Comparison of ENCODE assay signal across 21 cellular contexts in the genomic region with DNA sequence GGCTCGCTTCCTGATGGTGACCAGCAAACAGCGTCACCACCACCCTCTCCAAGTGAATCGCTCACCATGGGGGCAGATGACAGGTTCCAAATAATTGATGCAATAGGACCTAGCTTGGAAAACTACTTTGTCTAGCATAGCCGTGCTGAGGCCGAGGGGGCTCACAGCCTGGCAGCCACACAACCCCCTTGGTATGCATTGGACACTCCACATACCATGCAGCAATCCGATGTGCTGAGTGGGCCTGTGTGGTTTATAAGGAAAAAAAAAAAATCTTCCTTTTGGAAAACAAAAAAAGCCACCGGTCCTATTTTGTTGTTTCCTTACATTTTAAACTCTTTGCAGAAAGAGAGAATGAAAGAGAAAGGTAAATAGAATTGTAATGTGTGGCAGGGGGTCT. TPM values are rescaled to one million over a fixed set of nuclear protein-coding genes. Genes with fewer than 3 reads are reported as not detected.
DNase-seq lines count a peak whose midpoint lies in the region; ATAC-seq and TF ChIP-seq lines count a peak whose summit lies in the region.
"Had no signal": no experiment of that assay in that cellular context is flagged by ENCODE, and none has a peak within 500 bp of the region (broad histone marks: within the 10 kb centered on the region; RNA-seq: fewer than 3 reads in every experiment).

No MANE protein-coding gene starts in this region.

- no peaks in the 10 kb centered on the region for H3K27me3 Mint-ChIP-seq in stimulated activated naive CD8-positive, alpha-beta T cell treated with anti-CD3 and anti-CD28 coated beads, Interleukin-15, Interleukin-2, amounts not matched to agents 100 ng/mL and 50 ng/mL, for 24 hours
- no peaks in the 10 kb centered on the region for H3K27me3 Mint-ChIP-seq in stimulated activated naive CD8-positive, alpha-beta T cell treated with anti-CD3 and anti-CD28 coated beads, Interleukin-15, amount 100 ng/mL, for 72 hours
- H3K27me3 Mint-ChIP-seq in MCF 10A (ENCODE audit: insufficient read depth, unreplicated experiment), result no peaks in the 10 kb centered on the region
- H3K27me3 Mint-ChIP-seq in endodermal cell (ENCODE audit: insufficient read depth), result peaks cover 47% of the 10 kb centered on the region

- intact Hi-C loops in MCF 10A (cut with micrococcal nuclease), result no loop called here
- intact Hi-C loops in transverse colon (cut with DNase I; ENCODE audit: low total_unique reads), result no loop called here

- H3K4me3 Mint-ChIP-seq in stimulated activated naive CD8-positive, alpha-beta T cell treated with anti-CD3 and anti-CD28 coated beads, Interleukin-15, Interleukin-2, amounts not matched to agents 100 ng/mL and 50 ng/mL, for 24 hours, result no peak overlapping the region
- no peak overlapping the region for H3K4me3 Mint-ChIP-seq in stimulated activated naive CD8-positive, alpha-beta T cell treated with anti-CD3 and anti-CD28 coated beads, Interleukin-15, amount 100 ng/mL, for 72 hours
- H3K4me3 Mint-ChIP-seq in MCF 10A (ENCODE audit: unreplicated experiment) (no peak overlapping the region), endodermal cell (no peak overlapping the region)
- peak overlapping the region; percentile 31 for H3K4me3 Mint-ChIP-seq in stimulated activated effector memory CD8-positive, alpha-beta T cell treated with anti-CD3 and anti-CD28 coated beads, Interleukin-12 subunit alpha, Interleukin-12 subunit beta, amount 100 ng/mL, for 72 hours

- in situ Hi-C loops in transverse colon (cut with MboI; ENCODE audit: low pct_ligation_motif_present in 1 of 4, low pct_unique_long_range_greater_than_20kb in 1 of 4, low sequenced_read_pairs in 3 of 4), result no loop called here

- CTCF ChIA-PET in MCF 10A (lab: Yijun Ruan, JAX), result interaction anchor here (0.6 to 2.9 kb wide), 2 partner anchors 10 to 1090 kb away, joined by 3 to 10 read pairs; no protein-coding TSS in a partner anchor

- TF ChIP-seq POLR2A in transverse colon (IDR thresholded peaks at IDR 0.05), result no peak

- ATAC-seq in stimulated activated naive CD8-positive, alpha-beta T cell treated with anti-CD3 and anti-CD28 coated beads, Interleukin-15, amount 100 ng/mL, for 72 hours, result no peak
- ATAC-seq in stimulated activated effector memory CD8-positive, alpha-beta T cell treated with anti-CD3 and anti-CD28 coated beads, Interleukin-12 subunit alpha, Interleukin-12 subunit beta, amount 100 ng/mL, for 72 hours, result no peak
- ATAC-seq: heart right ventricle, right cardiac atrium had no signal

- TF ChIP-seq EP300 in transverse colon (IDR thresholded peaks at IDR 0.05; ENCODE audit: low read depth), result no peak

- 91 to 93% methylated on average over 5 to 7 of the region's 7 CpGs for WGBS in endodermal cell (ENCODE audit: insufficient coverage in 1 of 2, insufficient read length in 1 of 2), 2 experiments
- WGBS in transverse colon (ENCODE audit: low coverage in 1 of 2), 2 donors, result 86% methylated on average over 7 of the region's 7 CpGs; no CpG with 5 or more reads in 1 of the 2 donors

- H3K9me3 ChIP-seq in SJSA1 (replicated peaks) (no peaks in the 10 kb centered on the region), endodermal cell (ENCODE audit: control insufficient read depth, low read length) (peaks cover 8% of the 10 kb centered on the region), transverse colon (no peaks in the 10 kb centered on the region)
- H3K9me3 ChIP-seq: heart right ventricle, neutrophil had no signal

- H3K36me3 ChIP-seq in SJSA1 (no peaks in the 10 kb centered on the region; the same call in 1 of the 2 replicates), endodermal cell (ENCODE audit: control insufficient read depth, insufficient read depth, low read length) (peaks cover 88% of the 10 kb centered on the region), transverse colon (no peaks in the 10 kb centered on the region)
- H3K36me3 ChIP-seq: neutrophil had no signal

- H3K4me3 ChIP-seq in SJSA1, result no peak overlapping the region
- H3K4me3 ChIP-seq in endodermal cell (ENCODE audit: low read length), result no peak overlapping the region
- H3K4me3 ChIP-seq in transverse colon, result no peak overlapping the region
- H3K4me3 ChIP-seq: dorsolateral prefrontal cortex, heart right ventricle, SK-N-MC had no signal

- H3K27me3 ChIP-seq in SJSA1 (replicated peaks) (no peaks in the 10 kb centered on the region), endodermal cell (ENCODE audit: control insufficient read depth, insufficient read depth, low read length, poor library complexity, severe bottlenecking) (no peaks in the 10 kb centered on the region), transverse colon (peaks cover 34% of the 10 kb centered on the region)

- peaks cover 92% of the 10 kb centered on the region for H3K36me3 Mint-ChIP-seq in stimulated activated naive CD8-positive, alpha-beta T cell treated with anti-CD3 and anti-CD28 coated beads, Interleukin-15, Interleukin-2, amounts not matched to agents 100 ng/mL and 50 ng/mL, for 24 hours (ENCODE audit: low read depth)
- H3K36me3 Mint-ChIP-seq in MCF 10A (ENCODE audit: insufficient read depth, unreplicated experiment), result peaks cover 96% of the 10 kb centered on the region
- H3K36me3 Mint-ChIP-seq in stimulated activated effector memory CD8-positive, alpha-beta T cell treated with anti-CD3 and anti-CD28 coated beads, Interleukin-12 subunit alpha, Interleukin-12 subunit beta, amount 100 ng/mL, for 72 hours, result peaks cover 100% of the 10 kb centered on the region
- H3K36me3 Mint-ChIP-seq in endodermal cell (ENCODE audit: low read depth), result peaks cover 81% of the 10 kb centered on the region

- TF ChIP-seq CTCF in MCF 10A (IDR thresholded peaks at IDR 0.05; ENCODE audit: unreplicated experiment), result no peak
- TF ChIP-seq CTCF in endodermal cell (conservative IDR thresholded peaks at IDR 0.05), result no peak
- TF ChIP-seq CTCF in transverse colon (IDR thresholded peaks at IDR 0.05), result no peak

- H3K27ac ChIP-seq in SJSA1, result peak overlapping the region; percentile 67
- H3K27ac ChIP-seq in endodermal cell (ENCODE audit: low read depth, low read length), result no peak overlapping the region
- H3K27ac ChIP-seq in transverse colon, result no peak overlapping the region
- H3K27ac ChIP-seq: dorsolateral prefrontal cortex, heart right ventricle, neutrophil, SK-N-MC had no signal

- peak overlapping the region; percentile 61 for H3K27ac Mint-ChIP-seq in stimulated activated naive CD8-positive, alpha-beta T cell treated with anti-CD3 and anti-CD28 coated beads, Interleukin-15, Interleukin-2, amounts not matched to agents 100 ng/mL and 50 ng/mL, for 24 hours
- H3K27ac Mint-ChIP-seq in stimulated activated naive CD8-positive, alpha-beta T cell treated with anti-CD3 and anti-CD28 coated beads, Interleukin-15, amount 100 ng/mL, for 72 hours, result no peak overlapping the region
- H3K27ac Mint-ChIP-seq in MCF 10A (ENCODE audit: low read depth, unreplicated experiment) (peak overlapping the region; percentile 75), endodermal cell (no peak overlapping the region)
- peak overlapping the region; percentile 68 for H3K27ac Mint-ChIP-seq in stimulated activated effector memory CD8-positive, alpha-beta T cell treated with anti-CD3 and anti-CD28 coated beads, Interleukin-12 subunit alpha, Interleukin-12 subunit beta, amount 100 ng/mL, for 72 hours

- peaks cover 93% of the 10 kb centered on the region for H3K4me1 Mint-ChIP-seq in stimulated activated naive CD8-positive, alpha-beta T cell treated with anti-CD3 and anti-CD28 coated beads, Interleukin-15, Interleukin-2, amounts not matched to agents 100 ng/mL and 50 ng/mL, for 24 hours (ENCODE audit: low read depth)
- H3K4me1 Mint-ChIP-seq in stimulated activated naive CD8-positive, alpha-beta T cell treated with anti-CD3 and anti-CD28 coated beads, Interleukin-15, amount 100 ng/mL, for 72 hours, result peaks cover 93% of the 10 kb centered on the region
- H3K4me1 Mint-ChIP-seq in MCF 10A (ENCODE audit: insufficient read depth, unreplicated experiment) (peaks cover 35% of the 10 kb centered on the region), endodermal cell (peaks cover 37% of the 10 kb centered on the region)
- H3K4me1 Mint-ChIP-seq in stimulated activated effector memory CD8-positive, alpha-beta T cell treated with anti-CD3 and anti-CD28 coated beads, Interleukin-12 subunit alpha, Interleukin-12 subunit beta, amount 100 ng/mL, for 72 hours, result peaks cover 84% of the 10 kb centered on the region

- no TSS peak for BruUV-seq in MCF 10A (replicated peaks; lab: Mats Ljungman, UMichigan)

- peaks cover 16% of the 10 kb centered on the region for H3K4me1 ChIP-seq in SJSA1 (replicated peaks)
- H3K4me1 ChIP-seq in endodermal cell (ENCODE audit: control insufficient read depth, insufficient read depth, low read length), result peaks cover 16% of the 10 kb centered on the region
- H3K4me1 ChIP-seq in transverse colon, result no peaks in the 10 kb centered on the region

- DNase-seq in stimulated activated naive CD8-positive, alpha-beta T cell treated with anti-CD3 and anti-CD28 coated beads, Interleukin-15, amount 100 ng/mL, for 72 hours, result no peak
- DNase-seq in SJSA1 (ENCODE audit: low read depth in 1 of 2, low spot score in 2 of 2), result peak; percentile 52 to 66
- no peak for DNase-seq in MCF 10A (ENCODE audit: unreplicated experiment)
- no peak for DNase-seq in stimulated activated effector memory CD8-positive, alpha-beta T cell treated with anti-CD3 and anti-CD28 coated beads, Interleukin-12 subunit alpha, Interleukin-12 subunit beta, amount 100 ng/mL, for 72 hours (ENCODE audit: low spot score in 2 of 2)
- DNase-seq in endodermal cell, result no peak
- DNase-seq in transverse colon, result no peak
- DNase-seq in NCI-H82 treated with DMSO at 0.1 percent for 48 hours (lab: John Stamatoyannopoulos, UW; ENCODE audit: unreplicated experiment), result no peak
- DNase-seq: activated effector memory CD4-positive, alpha-beta T cell treated with anti-CD3 and anti-CD28 coated beads, Interleukin-2, amount 50 U/mL, for 16 hours; dorsolateral prefrontal cortex; GOT3; heart right ventricle; mesendoderm; NCI-H187 treated with DMSO at 0.1 percent for 48 hours; NCI-H510A; right cardiac atrium; stimulated activated CD4-positive, alpha-beta T cell treated with anti-CD3 and anti-CD28 coated beads, Interleukin-2, amount 100 ng/mL, for 24 hours had no signal

- H3K9ac ChIP-seq in endodermal cell (ENCODE audit: extremely low read depth, low read length, poor library complexity, severe bottlenecking), result no peak overlapping the region

- no peaks in the 10 kb centered on the region for H3K9me3 Mint-ChIP-seq in stimulated activated naive CD8-positive, alpha-beta T cell treated with anti-CD3 and anti-CD28 coated beads, Interleukin-15, Interleukin-2, amounts not matched to agents 100 ng/mL and 50 ng/mL, for 24 hours
- H3K9me3 Mint-ChIP-seq in stimulated activated naive CD8-positive, alpha-beta T cell treated with anti-CD3 and anti-CD28 coated beads, Interleukin-15, amount 100 ng/mL, for 72 hours, result no peaks in the 10 kb centered on the region
- no peaks in the 10 kb centered on the region for H3K9me3 Mint-ChIP-seq in MCF 10A (ENCODE audit: unreplicated experiment)
- no peaks in the 10 kb centered on the region for H3K9me3 Mint-ChIP-seq in stimulated activated effector memory CD8-positive, alpha-beta T cell treated with anti-CD3 and anti-CD28 coated beads, Interleukin-12 subunit alpha, Interleukin-12 subunit beta, amount 100 ng/mL, for 72 hours
- no peaks in the 10 kb centered on the region for H3K9me3 Mint-ChIP-seq in endodermal cell

- POLR2A ChIA-PET in MCF 10A (lab: Yijun Ruan, JAX), result interaction anchor here (0.6 to 1.5 kb wide), 7 partner anchors 8 to 595 kb away, joined by 3 to 17 read pairs (median 4); no protein-coding TSS in a partner anchor

RNA-seq across cellular contexts. Expression of gene GATA3, which starts 15.1 kb away (rescaled TPM):
- total RNA-seq in SJSA1 (2014; rRNA removed; shearing (Covaris generic)), result not detected in 2 replicates
- total RNA-seq in MCF 10A (2022) (13.1 and 14.6 TPM in 2 replicates), endodermal cell (100 to 1,000 TPM in 1 of 2 donors, 10 to 100 TPM in 1; 51.3 to 103 TPM), transverse colon (under 1 TPM in 1 of 4 donors, not detected in 3; 0.48 TPM)
- polyA plus RNA-seq in endodermal cell (2013, experiment 1 of 2), result 6.0 TPM
- polyA plus RNA-seq in endodermal cell (2013, experiment 2 of 2), result 6.7 TPM
- total RNA-seq: fibroblast of lung, OCI-LY7 had no signal
- polyA plus RNA-seq: fibroblast of lung had no signal

Comparison
In these comparisons a context has a peak if more than half of its experiments do, and no peak if none do; other contexts are left out.
1. H3K27ac Mint-ChIP-seq: peak in stimulated activated naive CD8-positive, alpha-beta T cell treated with anti-CD3 and anti-CD28 coated beads, Interleukin-15, Interleukin-2, amounts not matched to agents 100 ng/mL and 50 ng/mL, for 24 hours (single experiment), MCF 10A (single experiment) and stimulated activated effector memory CD8-positive, alpha-beta T cell treated with anti-CD3 and anti-CD28 coated beads, Interleukin-12 subunit alpha, Interleukin-12 subunit beta, amount 100 ng/mL, for 72 hours (single experiment); none in stimulated activated naive CD8-positive, alpha-beta T cell treated with anti-CD3 and anti-CD28 coated beads, Interleukin-15, amount 100 ng/mL, for 72 hours (0 of 2) and endodermal cell (single experiment).
2. DNase-seq: peak in SJSA1 (2 of 2); none in stimulated activated naive CD8-positive, alpha-beta T cell treated with anti-CD3 and anti-CD28 coated beads, Interleukin-15, amount 100 ng/mL, for 72 hours (0 of 2), MCF 10A (single experiment), stimulated activated effector memory CD8-positive, alpha-beta T cell treated with anti-CD3 and anti-CD28 coated beads, Interleukin-12 subunit alpha, Interleukin-12 subunit beta, amount 100 ng/mL, for 72 hours (0 of 2), endodermal cell (single experiment), transverse colon (single experiment) and NCI-H82 treated with DMSO at 0.1 percent for 48 hours (single experiment).